1 cellular context compared by ENCODE assay signal in genomic region chr20:54177378-54177777, GRCh38.
TF ChIP-seq lines count a peak whose summit lies in the region.

No MANE protein-coding gene starts in this region.

TF ChIP-seq in HepG2, 621 proteins besides CTCF, POLR2A, EP300 and RAD21 (continued from another document):
- no peak for TF ChIP-seq REST (IDR thresholded peaks at IDR 0.05; ENCODE audit: borderline replicate concordance in 1 of 2, low read depth in 1 of 2, low read length in 2 of 2)
- TF ChIP-seq HNF4A (CRISPR knock-in tag; IDR thresholded peaks at IDR 0.05): 0 out of 2 replicates have a peak, but pooled peaks have one; percentile 6
TF ChIP-seq in HepG2: peak in this region for 4.
